Comparison of ENCODE assay signal across 8 cellular contexts in the genomic region with DNA sequence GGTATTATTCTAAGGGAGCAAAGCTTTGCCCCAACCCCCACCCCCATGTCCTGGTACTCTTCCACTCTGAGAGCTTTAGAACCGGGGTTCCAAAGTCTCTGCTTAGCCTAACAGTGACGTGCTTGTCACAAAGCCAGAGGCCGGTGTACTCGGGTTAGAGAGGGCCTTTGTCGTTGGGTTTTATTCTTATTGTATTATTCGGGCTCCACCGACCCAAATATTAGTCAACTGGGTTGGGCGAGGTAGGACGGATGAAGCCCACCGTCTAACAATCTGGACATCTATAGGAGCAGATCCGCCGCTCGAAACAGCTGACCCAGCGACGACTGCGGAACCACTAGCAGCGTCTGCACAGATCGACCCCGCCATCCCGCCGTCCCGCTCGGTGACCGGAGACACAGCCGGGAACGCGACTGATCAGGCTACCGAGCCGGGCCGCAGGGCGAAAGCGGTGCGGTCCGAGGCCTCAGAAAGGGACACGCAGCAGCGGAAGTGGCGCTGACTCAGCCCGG. TPM values are rescaled to one million over a fixed set of nuclear protein-coding genes. Genes with fewer than 3 reads are reported as not detected.
DNase-seq lines count a peak whose midpoint lies in the region; ATAC-seq, FAIRE-seq and TF ChIP-seq lines count a peak whose summit lies in the region.
"Not testable (repeated sequence)": the region's sequence is repeated elsewhere in the genome, so short reads cannot be mapped to it uniquely, and the experiment has no call there.

No MANE protein-coding gene starts in this region.

- peak overlapping the region; percentile 41 for H3K4me3 ChIP-seq in AG09309 (ENCODE audit: control insufficient read depth, low read depth, low read length)
- H3K4me3 ChIP-seq in HUES48 (ENCODE audit: low read depth, low read length), result peak overlapping the region; percentile 96
- peak overlapping the region; percentile 99 for H3K4me3 ChIP-seq in bronchial epithelial cell (ENCODE audit: low read depth, low read length)
- peak overlapping the region; percentile 69 for H3K4me3 ChIP-seq in mucosa of descending colon
- peak overlapping the region; percentile 44 to 77 for H3K4me3 ChIP-seq in small intestine (ENCODE audit: low read depth in 1 of 2, low read length in 2 of 2)

- H3K4me3 Mint-ChIP-seq in activated B cell treated with CpG ODN at 0.5 μM for 24 hours, result peak overlapping the region; percentile 88

- WGBS in small intestine, 3 donors, result 0% methylated on average over 22 to 26 of the region's 38 CpGs

- H3K4me1 ChIP-seq in HUES48 (ENCODE audit: control insufficient read depth, insufficient read depth, low read length) (0 out of 2 replicates have a peak, but pooled peaks cover 14% of the 10 kb centered on the region), mucosa of descending colon (ENCODE audit: low read depth) (peaks cover 28% of the 10 kb centered on the region), small intestine (ENCODE audit: control insufficient read depth in 2 of 2, insufficient read depth in 1 of 2, low read depth in 1 of 2, low read length in 1 of 2) (peaks cover 0 to 18% of the 10 kb centered on the region in 2 donors)

- not testable (repeated sequence) for DNase-seq in AG09309 (ENCODE audit: low read depth); activated B cell treated with CpG ODN at 0.5 μM for 24 hours; bronchial epithelial cell (ENCODE audit: low read depth); Right ventricle myocardium superior; mucosa of descending colon; small intestine

- H3K36me3 Mint-ChIP-seq in activated B cell treated with CpG ODN at 0.5 μM for 24 hours (ENCODE audit: low read depth), result peaks cover 10% of the 10 kb centered on the region

- H3K4me1 Mint-ChIP-seq in activated B cell treated with CpG ODN at 0.5 μM for 24 hours, result peaks cover 29% of the 10 kb centered on the region

- peak overlapping the region; percentile 96 for H3K27ac ChIP-seq in HUES48 (ENCODE audit: low read depth, low read length)
- H3K27ac ChIP-seq in small intestine (ENCODE audit: low read depth in 1 of 2, low read length in 1 of 2), result peak overlapping the region; percentile 89 to 93

- H3K9me3 Mint-ChIP-seq in activated B cell treated with CpG ODN at 0.5 μM for 24 hours, result not testable (repeated sequence)

- CTCF ChIA-PET in activated B cell treated with CpG ODN at 0.5 μM for 24 hours (lab: Charles Lee), result not testable (repeated sequence)

- not testable (repeated sequence) for H3K36me3 ChIP-seq in HUES48 (ENCODE audit: control insufficient read depth, insufficient read depth, low read length); bronchial epithelial cell (ENCODE audit: control insufficient read depth, insufficient read depth, low read length); mucosa of descending colon (ENCODE audit: low read depth); small intestine (ENCODE audit: control insufficient read depth in 2 of 2, insufficient read depth in 2 of 2, low read length in 2 of 2)

- POLR2A ChIA-PET in activated B cell treated with CpG ODN at 0.5 μM for 24 hours (lab: Charles Lee), result interaction anchor here (0.7 to 5.5 kb wide), 4 partner anchors 32 to 742 kb away, joined by 3 to 55 read pairs (median 6); a partner anchor contains a TSS

- peak overlapping the region; percentile 73; the same call in 1 of the 2 replicates for H3K9ac ChIP-seq in HUES48 (ENCODE audit: low read depth, low read length)

- not testable (repeated sequence) for H3K9me3 ChIP-seq in HUES48 (ENCODE audit: control insufficient read depth, insufficient read depth, low read length); mucosa of descending colon; small intestine (ENCODE audit: control insufficient read depth, low read depth)

- peak overlapping the region; percentile 88 for H3K27ac Mint-ChIP-seq in activated B cell treated with CpG ODN at 0.5 μM for 24 hours

- H3K27me3 Mint-ChIP-seq in activated B cell treated with CpG ODN at 0.5 μM for 24 hours, result not testable (repeated sequence)

- H3K27me3 ChIP-seq in HUES48 (ENCODE audit: control insufficient read depth, insufficient read depth, low read length); bronchial epithelial cell (ENCODE audit: control insufficient read depth, insufficient read depth, low read length); small intestine (ENCODE audit: control insufficient read depth in 2 of 2, insufficient read depth in 2 of 2, low read length in 2 of 2): not testable (repeated sequence)

- intact Hi-C loops in activated B cell treated with CpG ODN at 0.5 μM for 24 hours (cut with micrococcal nuclease), result loop anchor here (1.0 to 5.0 kb wide), 3 partner anchors 12 to 432 kb away; a partner anchor contains a TSS
- intact Hi-C loops in Right ventricle myocardium superior (cut with DNase I); mucosa of descending colon (cut with DNase I, micrococcal nuclease): not testable (repeated sequence)

- TF ChIP-seq CTCF in AG09309 (IDR thresholded peaks at IDR 0.05; ENCODE audit: control insufficient read depth, insufficient read depth, low read depth, low read length, missing control alignments); activated B cell treated with CpG ODN at 0.5 μM for 24 hours (IDR thresholded peaks at IDR 0.05); bronchial epithelial cell (IDR thresholded peaks at IDR 0.05; ENCODE audit: insufficient read depth, low read length, severe bottlenecking); mucosa of descending colon (IDR thresholded peaks at IDR 0.05): not testable (repeated sequence)

- ATAC-seq in GM19455 (IDR thresholded peaks at IDR 0.05; ENCODE audit: unreplicated experiment), result peak; percentile 2
- ATAC-seq in activated B cell treated with CpG ODN at 0.5 μM for 24 hours (ENCODE audit: low read depth), result peak; percentile 1
- peak; percentile 28 for ATAC-seq in Right ventricle myocardium superior (ENCODE audit: poor library complexity)
- peak; percentile 46 for ATAC-seq in mucosa of descending colon

- FAIRE-seq in bronchial epithelial cell (lab: Jason Lieb, UNC); small intestine (lab: Jason Lieb, UNC): not testable (repeated sequence)

RNA-seq across cellular contexts. Expression of a gene that starts 0.4 kb away (rescaled TPM):
- total RNA-seq in activated B cell treated with CpG ODN at 0.5 μM for 24 hours (44.9 and 50.8 TPM in 2 replicates), bronchial epithelial cell (124 and 159 TPM in 2 replicates), Right ventricle myocardium superior (182 TPM), mucosa of descending colon (10 to 100 TPM; 51.9 to 72.4 (median 57.9) TPM)
- 10 to 100 TPM; 38.9 to 70.0 (median 40.0) TPM for polyA plus RNA-seq in small intestine

RNA-seq across cellular contexts. Expression of a gene that starts 2.8 kb away (rescaled TPM):
- total RNA-seq in activated B cell treated with CpG ODN at 0.5 μM for 24 hours, result 46.9 and 50.4 TPM in 2 replicates
- total RNA-seq in bronchial epithelial cell, result 13.2 and 15.7 TPM in 2 replicates
- 29.3 TPM for total RNA-seq in Right ventricle myocardium superior
- 10 to 100 TPM; 25.8 to 27.9 (median 26.0) TPM for total RNA-seq in mucosa of descending colon
- 10 to 100 TPM in 1 of 3 donors, 1 to 10 TPM in 2; 2.7 to 12.9 (median 2.9) TPM for polyA plus RNA-seq in small intestine

RNA-seq across cellular contexts. Expression of a gene that starts 31.2 kb away (rescaled TPM):
- total RNA-seq in activated B cell treated with CpG ODN at 0.5 μM for 24 hours (34.6 and 42.0 TPM in 2 replicates), bronchial epithelial cell (6.3 and 6.8 TPM in 2 replicates), Right ventricle myocardium superior (9.1 TPM), mucosa of descending colon (10 to 100 TPM; 23.2 to 39.0 (median 23.3) TPM)
- polyA plus RNA-seq in small intestine, result 1 to 10 TPM; 4.1 to 8.1 (median 6.5) TPM

Comparison
In these comparisons a context has a peak if more than half of its experiments do, and no peak if none do; other contexts are left out.
1. H3K4me3 ChIP-seq: peak in every context shown above with its lines; median percentile 99 in bronchial epithelial cell; 96 in HUES48; 69 in mucosa of descending colon; 60 in small intestine; 41 in AG09309.